Comparison of ENCODE assay signal across 23 cellular contexts in the genomic region with DNA sequence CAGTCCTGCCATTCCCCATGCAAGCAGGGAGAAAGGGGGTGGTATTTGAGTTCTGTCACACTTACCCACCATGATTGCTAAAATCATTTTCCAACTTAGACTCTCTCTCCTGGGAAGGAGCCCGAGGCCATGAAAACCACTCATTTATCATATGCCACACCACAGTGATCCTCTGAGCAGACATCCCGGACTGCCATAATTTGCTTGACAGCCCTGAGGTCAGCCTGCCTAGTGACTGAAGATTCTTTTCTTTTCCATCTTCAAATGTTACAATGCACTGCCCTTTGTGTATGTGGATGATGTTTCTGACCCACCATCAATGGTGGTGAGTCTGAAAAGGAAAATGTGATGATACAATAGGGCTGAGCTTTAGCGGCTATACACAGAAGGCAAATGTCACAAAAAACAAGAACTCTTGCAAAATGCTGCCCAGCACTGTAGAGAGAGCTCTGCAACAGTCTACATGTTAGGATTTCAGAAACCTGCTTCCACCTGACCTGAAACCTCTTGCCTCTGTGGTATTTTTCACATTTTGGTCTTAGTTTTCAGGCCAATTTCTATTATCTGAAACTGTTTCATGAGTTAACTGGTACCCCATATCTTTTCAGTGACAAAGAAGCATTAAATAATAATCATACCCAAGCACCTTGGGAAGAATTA.
DNase-seq lines count a peak whose midpoint lies in the region; ATAC-seq, FAIRE-seq and TF ChIP-seq lines count a peak whose summit lies in the region.
"Had no signal": no experiment of that assay in that cellular context is flagged by ENCODE, and none has a peak within 500 bp of the region (broad histone marks: within the 10 kb centered on the region; RNA-seq: fewer than 3 reads in every experiment).

No MANE protein-coding gene starts in this region.

- no peak overlapping the region for H3K14ac ChIP-seq in neuronal stem cell (ENCODE audit: low read length)
- no peak overlapping the region for H3K14ac ChIP-seq in mesenchymal stem cell (ENCODE audit: low read length in 2 of 2)

- H3K9ac ChIP-seq in HepG2 (ENCODE audit: insufficient read depth, low read depth, low read length) (no peak overlapping the region), neuronal stem cell (ENCODE audit: low read depth, low read length, poor library complexity) (no peak overlapping the region), GM23248 (no peak overlapping the region), mesenchymal stem cell (ENCODE audit: low read length) (no peak overlapping the region)
- H3K9ac ChIP-seq: BLaER1 treated with 17β-estradiol and CSF1 and Interleukin-3, amounts not matched to agents 10 nM and 100 nM had no signal

- H3K27me3 ChIP-seq in HepG2 (ENCODE audit: control insufficient read depth in 1 of 2, insufficient read depth in 2 of 2, low read length in 2 of 2) (no peaks in the 10 kb centered on the region), right lobe of liver (no peaks in the 10 kb centered on the region), neuronal stem cell (ENCODE audit: control insufficient read depth in 3 of 3, insufficient read depth in 3 of 3, low read depth in 1 of 3, low read length in 3 of 3) (no peaks in the 10 kb centered on the region), GM23248 (replicated peaks; ENCODE audit: insufficient read depth) (no peaks in the 10 kb centered on the region), mesenchymal stem cell (ENCODE audit: control insufficient read depth in 1 of 2, insufficient read depth in 1 of 2, low read length in 2 of 2) (no peaks in the 10 kb centered on the region)
- H3K27me3 ChIP-seq: BLaER1 treated with 17β-estradiol and CSF1 and Interleukin-3, amounts not matched to agents 10 nM and 100 nM had no signal

- H3K79me1 ChIP-seq in neuronal stem cell (ENCODE audit: low read depth, low read length), result no peaks in the 10 kb centered on the region
- no peaks in the 10 kb centered on the region for H3K79me1 ChIP-seq in mesenchymal stem cell (replicated peaks; ENCODE audit: low read length, poor library complexity, severe bottlenecking)

- no peak overlapping the region for H4K8ac ChIP-seq in neuronal stem cell (ENCODE audit: low read depth, low read length)
- H4K8ac ChIP-seq in mesenchymal stem cell (ENCODE audit: low read length), result no peak overlapping the region

- BruUV-seq in HepG2 (replicated peaks; lab: Mats Ljungman, UMichigan), result no TSS peak

- H3K27ac ChIP-seq in HepG2 (ENCODE audit: extremely low read length, insufficient read depth, low read length) (no peak overlapping the region), right lobe of liver (no peak overlapping the region), neuronal stem cell (replicated peaks; ENCODE audit: low read length) (no peak overlapping the region), GM23248 (no peak overlapping the region), mesenchymal stem cell (ENCODE audit: low read length, poor library complexity, severe bottlenecking) (no peak overlapping the region)
- H3K27ac ChIP-seq: BLaER1 treated with 17β-estradiol and CSF1 and Interleukin-3, amounts not matched to agents 10 nM and 100 nM; SK-N-MC had no signal

- H3K23ac ChIP-seq in neuronal stem cell (ENCODE audit: low read depth, low read length, poor library complexity) (no peak overlapping the region), mesenchymal stem cell (ENCODE audit: low read length in 2 of 2) (no peak overlapping the region)

- POLR2A ChIA-PET in HepG2 (lab: Yijun Ruan, JAX), result no interaction called here

- H4K20me1 ChIP-seq in HepG2 (ENCODE audit: insufficient read depth, low read length), result no peaks in the 10 kb centered on the region
- no peaks in the 10 kb centered on the region for H4K20me1 ChIP-seq in GM23248 (ENCODE audit: insufficient read depth)
- H4K20me1 ChIP-seq: BLaER1 treated with 17β-estradiol and CSF1 and Interleukin-3, amounts not matched to agents 10 nM and 100 nM had no signal

- no peaks in the 10 kb centered on the region for H3K9me3 ChIP-seq in HepG2 (ENCODE audit: low read length)
- no peaks in the 10 kb centered on the region for H3K9me3 ChIP-seq in right lobe of liver
- H3K9me3 ChIP-seq in neuronal stem cell (replicated peaks in 1 of 2; ENCODE audit: control insufficient read depth in 2 of 2, insufficient read depth in 1 of 2, low read depth in 1 of 2, low read length in 2 of 2), result no peaks in the 10 kb centered on the region
- H3K9me3 ChIP-seq in GM23248 (ENCODE audit: low read depth), result no peaks in the 10 kb centered on the region
- no peaks in the 10 kb centered on the region for H3K9me3 ChIP-seq in mesenchymal stem cell (ENCODE audit: control insufficient read depth, low read length)
- H3K9me3 ChIP-seq: BLaER1 treated with 17β-estradiol and CSF1 and Interleukin-3, amounts not matched to agents 10 nM and 100 nM had no signal

- intact Hi-C loops in HepG2 (cut with micrococcal nuclease; ENCODE audit: unreplicated experiment), result no loop called here
- intact Hi-C loops in right lobe of liver (cut with DNase I), result no loop called here

- WGBS in HepG2 (ENCODE audit: low lambda C conversion rate), result 92% methylated on average over 3 of the region's 3 CpGs
- WGBS in right lobe of liver (ENCODE audit: insufficient coverage, low coverage, low lambda C conversion rate, missing lambda C conversion rate), result 70% methylated on average over 3 of the region's 3 CpGs
- WGBS in neuronal stem cell (ENCODE audit: extremely low coverage in 2 of 2, insufficient read length in 2 of 2, insufficient replicate concordance in 1 of 2), 2 donors, result no CpG with 5 or more reads among the region's 3 CpGs
- WGBS in GM23248 (ENCODE audit: low coverage in 1 of 2, low lambda C conversion rate in 2 of 2, missing lambda C conversion rate in 2 of 2), 2 experiments, result 60 to 68% methylated on average over 3 of the region's 3 CpGs
- 88% methylated on average over 2 of the region's 3 CpGs for whole genome bisulfite sequencing in mesenchymal stem cell

- no peak overlapping the region for H2BK5ac ChIP-seq in neuronal stem cell (ENCODE audit: low read length)
- H2BK5ac ChIP-seq in mesenchymal stem cell (ENCODE audit: low read depth, low read length, poor library complexity, severe bottlenecking), result no peak overlapping the region

- no peak for DNase-seq in HepG2 (ENCODE audit: low spot score)
- no peak for DNase-seq in right lobe of liver
- peak; percentile 50 for DNase-seq in RPMI7951 (ENCODE audit: low read depth)
- no peak for DNase-seq in neuronal stem cell (ENCODE audit: low spot score)
- no peak for DNase-seq in GM23248
- DNase-seq in T-helper 9 cell, result no peak
- DNase-seq in mesenchymal stem cell, result no peak
- DNase-seq: AML-193; CD4-positive, alpha-beta T cell; KG1; NCI-H1105; NCI-H146; NCI-H2029; NCI-H526 treated with DMSO at 0.1 percent for 48 hours; SHP77 treated with DMSO at 0.1 percent for 48 hours had no signal

- H2BK12ac ChIP-seq in neuronal stem cell (ENCODE audit: low read length), result no peak overlapping the region
- H2BK12ac ChIP-seq in mesenchymal stem cell (ENCODE audit: low read length in 2 of 2), result no peak overlapping the region

- H4K91ac ChIP-seq in neuronal stem cell (ENCODE audit: low read depth, low read length, poor library complexity), result no peak overlapping the region
- no peak overlapping the region for H4K91ac ChIP-seq in mesenchymal stem cell (ENCODE audit: low read length)

- H2BK15ac ChIP-seq in neuronal stem cell (ENCODE audit: low read length) (no peak overlapping the region), mesenchymal stem cell (ENCODE audit: low read depth, poor library complexity, severe bottlenecking) (no peak overlapping the region)

- no peak overlapping the region for H3K18ac ChIP-seq in neuronal stem cell (ENCODE audit: low read length)
- no peak overlapping the region for H3K18ac ChIP-seq in mesenchymal stem cell (ENCODE audit: low read depth in 1 of 2, low read length in 2 of 2)

- H3K4me2 ChIP-seq in HepG2 (ENCODE audit: low read depth, low read length) (no peak overlapping the region), neuronal stem cell (ENCODE audit: insufficient read depth, low read length, poor library complexity, severe bottlenecking) (no peak overlapping the region), GM23248 (ENCODE audit: unreplicated experiment) (no peak overlapping the region), mesenchymal stem cell (ENCODE audit: low read length, poor library complexity, severe bottlenecking) (no peak overlapping the region)
- H3K4me2 ChIP-seq: BLaER1 treated with 17β-estradiol and CSF1 and Interleukin-3, amounts not matched to agents 10 nM and 100 nM had no signal

- H3K4ac ChIP-seq in neuronal stem cell (ENCODE audit: low read length) (no peak overlapping the region), mesenchymal stem cell (ENCODE audit: low read depth in 1 of 2, low read length in 2 of 2) (no peak overlapping the region)

- TF ChIP-seq POLR2A in HepG2 (IDR thresholded peaks at IDR 0.05; ENCODE audit: insufficient read depth in 1 of 2, low read depth in 2 of 2, low read length in 2 of 2) (no peak), right lobe of liver (IDR thresholded peaks at IDR 0.05) (no peak)

- CTCF ChIA-PET in HepG2 (lab: Yijun Ruan, JAX; ENCODE audit: low intra/inter-chr PET ratio, low total read pairs), result no interaction called here

- TF ChIP-seq EP300 in HepG2 (IDR thresholded peaks at IDR 0.05; ENCODE audit: low read depth in 2 of 2, low read length in 2 of 2), result no peak
- TF ChIP-seq EP300 in HepG2 (CRISPR knock-in tag; IDR thresholded peaks at IDR 0.05; ENCODE audit: borderline replicate concordance), result no peak

- H3K79me2 ChIP-seq in HepG2 (ENCODE audit: insufficient read depth, low read length) (no peaks in the 10 kb centered on the region), GM23248 (ENCODE audit: insufficient read depth) (no peaks in the 10 kb centered on the region)

- H2AFZ ChIP-seq in HepG2 (ENCODE audit: low read length), result peak overlapping the region; percentile 8
- H2AFZ ChIP-seq in neuronal stem cell (ENCODE audit: low read length), result peak overlapping the region; percentile 24
- H2AFZ ChIP-seq in GM23248, result no peak overlapping the region
- H2AFZ ChIP-seq in mesenchymal stem cell (ENCODE audit: low read depth, low read length), result no peak overlapping the region

- H3K4me1 ChIP-seq in HepG2 (ENCODE audit: insufficient read depth, low read length) (peaks cover 12% of the 10 kb centered on the region), right lobe of liver (peaks cover 0 to 5% (median 0%) of the 10 kb centered on the region in 4 donors), neuronal stem cell (ENCODE audit: control insufficient read depth in 2 of 2, insufficient read depth in 1 of 2, low read depth in 1 of 2, low read length in 2 of 2) (peaks cover 0 to 9% of the 10 kb centered on the region in 2 donors), GM23248 (ENCODE audit: insufficient read depth) (peaks cover 15% of the 10 kb centered on the region), mesenchymal stem cell (ENCODE audit: control insufficient read depth, insufficient read depth, low read depth, low read length) (no peaks in the 10 kb centered on the region)
- H3K4me1 ChIP-seq: BLaER1 treated with 17β-estradiol and CSF1 and Interleukin-3, amounts not matched to agents 10 nM and 100 nM had no signal

- no peak for TF ChIP-seq RAD21 in HepG2 (CRISPR knock-in tag; IDR thresholded peaks at IDR 0.05)

- 0 out of 2 replicates have a peak, but pooled peaks cover 6% of the 10 kb centered on the region for H3F3A ChIP-seq in GM23248 (ENCODE audit: insufficient read depth)

- no peaks in the 10 kb centered on the region for H3K9me2 ChIP-seq in GM23248 (ENCODE audit: insufficient read depth)

- in situ Hi-C loops in HepG2 (cut with HindIII; ENCODE audit: extremely low pct_ligation_motif_present, low pct_unique_long_range_greater_than_20kb), result loop anchor here (10.0 kb wide), 1 partner anchor 164 kb away; no protein-coding TSS in a partner anchor
- in situ Hi-C loops in GM23248 (cut with MboI), result no loop called here

- ATAC-seq in HepG2 (no peak), right lobe of liver (no peak)
- ATAC-seq: Panc1 had no signal

- H2BK120ac ChIP-seq in neuronal stem cell (ENCODE audit: low read depth, low read length), result no peak overlapping the region
- H2BK120ac ChIP-seq in mesenchymal stem cell (ENCODE audit: low read depth, low read length), result no peak overlapping the region

- H3K4me3 ChIP-seq in HepG2 (replicated peaks in 1 of 3; ENCODE audit: insufficient read depth in 1 of 3, low read depth in 2 of 3, low read length in 3 of 3) (no peak overlapping the region), right lobe of liver (no peak overlapping the region), neuronal stem cell (ENCODE audit: low read length in 2 of 2) (no peak overlapping the region), GM23248 (no peak overlapping the region), mesenchymal stem cell (ENCODE audit: insufficient read depth in 1 of 2, low read depth in 1 of 2, low read length in 2 of 2) (no peak overlapping the region)
- H3K4me3 ChIP-seq: BLaER1 treated with 17β-estradiol and CSF1 and Interleukin-3, amounts not matched to agents 10 nM and 100 nM; SK-N-MC had no signal

- H3K36me3 ChIP-seq in HepG2 (replicated peaks in 1 of 2; ENCODE audit: control insufficient read depth in 1 of 2, insufficient read depth in 2 of 2, low read length in 2 of 2) (no peaks in the 10 kb centered on the region), right lobe of liver (no peaks in the 10 kb centered on the region), neuronal stem cell (replicated peaks in 1 of 2; ENCODE audit: control insufficient read depth in 2 of 2, insufficient read depth in 2 of 2, low read length in 2 of 2) (no peaks in the 10 kb centered on the region), GM23248 (ENCODE audit: low read depth) (no peaks in the 10 kb centered on the region), mesenchymal stem cell (ENCODE audit: control insufficient read depth in 1 of 2, insufficient read depth in 2 of 2, low read depth in 1 of 2, low read length in 2 of 2) (no peaks in the 10 kb centered on the region)
- H3K36me3 ChIP-seq: BLaER1 treated with 17β-estradiol and CSF1 and Interleukin-3, amounts not matched to agents 10 nM and 100 nM had no signal

- no peak for FAIRE-seq in HepG2 (lab: Jason Lieb, UNC)
- FAIRE-seq: A204.1, D721Med, GM19239, H54, HTR-8/SVneo had no signal

- H2AK5ac ChIP-seq in neuronal stem cell (ENCODE audit: low read depth, low read length), result no peak overlapping the region
- H2AK5ac ChIP-seq in mesenchymal stem cell (ENCODE audit: low read length, severe bottlenecking), result no peak overlapping the region

- no peak for TF ChIP-seq CTCF in HepG2 (CRISPR knock-in tag; IDR thresholded peaks at IDR 0.05)
- TF ChIP-seq CTCF in right lobe of liver (IDR thresholded peaks at IDR 0.05), result no peak

Comparison
In these comparisons a context has a peak if more than half of its experiments do, and no peak if none do; other contexts are left out.
1. H2AFZ ChIP-seq: peak in HepG2 (single experiment) and neuronal stem cell (single experiment); none in GM23248 (single experiment) and mesenchymal stem cell (single experiment).